Comparison of ENCODE assay signal across 1 cellular context in genomic region chr4:21953653-21954052, GRCh38.
A peak's percentile ranks its signal among the peaks of the same experiment; 100 is the strongest.
TF ChIP-seq lines count a peak whose summit lies in the region.

No MANE protein-coding gene starts in this region.

TF ChIP-seq in HepG2, 621 proteins besides CTCF, POLR2A, EP300 and RAD21 (continued from another document):
- TF ChIP-seq, protein P1, sequence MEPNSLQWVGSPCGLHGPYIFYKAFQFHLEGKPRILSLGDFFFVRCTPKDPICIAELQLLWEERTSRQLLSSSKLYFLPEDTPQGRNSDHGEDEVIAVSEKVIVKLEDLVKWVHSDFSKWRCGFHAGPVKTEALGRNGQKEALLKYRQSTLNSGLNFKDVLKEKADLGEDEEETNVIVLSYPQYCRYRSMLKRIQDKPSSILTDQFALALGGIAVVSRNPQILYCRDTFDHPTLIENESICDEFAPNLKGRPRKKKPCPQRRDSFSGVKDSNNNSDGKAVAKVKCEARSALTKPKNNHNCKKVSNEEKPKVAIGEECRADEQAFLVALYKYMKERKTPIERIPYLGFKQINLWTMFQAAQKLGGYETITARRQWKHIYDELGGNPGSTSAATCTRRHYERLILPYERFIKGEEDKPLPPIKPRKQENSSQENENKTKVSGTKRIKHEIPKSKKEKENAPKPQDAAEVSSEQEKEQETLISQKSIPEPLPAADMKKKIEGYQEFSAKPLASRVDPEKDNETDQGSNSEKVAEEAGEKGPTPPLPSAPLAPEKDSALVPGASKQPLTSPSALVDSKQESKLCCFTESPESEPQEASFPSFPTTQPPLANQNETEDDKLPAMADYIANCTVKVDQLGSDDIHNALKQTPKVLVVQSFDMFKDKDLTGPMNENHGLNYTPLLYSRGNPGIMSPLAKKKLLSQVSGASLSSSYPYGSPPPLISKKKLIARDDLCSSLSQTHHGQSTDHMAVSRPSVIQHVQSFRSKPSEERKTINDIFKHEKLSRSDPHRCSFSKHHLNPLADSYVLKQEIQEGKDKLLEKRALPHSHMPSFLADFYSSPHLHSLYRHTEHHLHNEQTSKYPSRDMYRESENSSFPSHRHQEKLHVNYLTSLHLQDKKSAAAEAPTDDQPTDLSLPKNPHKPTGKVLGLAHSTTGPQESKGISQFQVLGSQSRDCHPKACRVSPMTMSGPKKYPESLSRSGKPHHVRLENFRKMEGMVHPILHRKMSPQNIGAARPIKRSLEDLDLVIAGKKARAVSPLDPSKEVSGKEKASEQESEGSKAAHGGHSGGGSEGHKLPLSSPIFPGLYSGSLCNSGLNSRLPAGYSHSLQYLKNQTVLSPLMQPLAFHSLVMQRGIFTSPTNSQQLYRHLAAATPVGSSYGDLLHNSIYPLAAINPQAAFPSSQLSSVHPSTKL (CRISPR knock-in tag; IDR thresholded peaks at IDR 0.05), result 0 out of 2 replicates have a peak, but pooled peaks have one; percentile 21
- TF ChIP-seq, protein P2, sequence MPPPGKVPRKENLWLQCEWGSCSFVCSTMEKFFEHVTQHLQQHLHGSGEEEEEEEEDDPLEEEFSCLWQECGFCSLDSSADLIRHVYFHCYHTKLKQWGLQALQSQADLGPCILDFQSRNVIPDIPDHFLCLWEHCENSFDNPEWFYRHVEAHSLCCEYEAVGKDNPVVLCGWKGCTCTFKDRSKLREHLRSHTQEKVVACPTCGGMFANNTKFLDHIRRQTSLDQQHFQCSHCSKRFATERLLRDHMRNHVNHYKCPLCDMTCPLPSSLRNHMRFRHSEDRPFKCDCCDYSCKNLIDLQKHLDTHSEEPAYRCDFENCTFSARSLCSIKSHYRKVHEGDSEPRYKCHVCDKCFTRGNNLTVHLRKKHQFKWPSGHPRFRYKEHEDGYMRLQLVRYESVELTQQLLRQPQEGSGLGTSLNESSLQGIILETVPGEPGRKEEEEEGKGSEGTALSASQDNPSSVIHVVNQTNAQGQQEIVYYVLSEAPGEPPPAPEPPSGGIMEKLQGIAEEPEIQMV (CRISPR knock-in tag; IDR thresholded peaks at IDR 0.05; ENCODE audit: low read depth), result no peak
- no peak for TF ChIP-seq ZNF577 (CRISPR knock-in tag; IDR thresholded peaks at IDR 0.05; ENCODE audit: borderline replicate concordance, low read depth)
- no peak for TF ChIP-seq ZNF34 (CRISPR knock-in tag; IDR thresholded peaks at IDR 0.05; ENCODE audit: borderline replicate concordance)
- 0 out of 2 replicates have a peak, but pooled peaks have one; percentile 17 for TF ChIP-seq ZNF12 (CRISPR knock-in tag; IDR thresholded peaks at IDR 0.05)
- no peak for TF ChIP-seq HMGXB3 (CRISPR knock-in tag; IDR thresholded peaks at IDR 0.05; ENCODE audit: borderline replicate concordance)
- TF ChIP-seq JUND (CRISPR knock-in tag; IDR thresholded peaks at IDR 0.05), result no peak
- TF ChIP-seq, protein P3, sequence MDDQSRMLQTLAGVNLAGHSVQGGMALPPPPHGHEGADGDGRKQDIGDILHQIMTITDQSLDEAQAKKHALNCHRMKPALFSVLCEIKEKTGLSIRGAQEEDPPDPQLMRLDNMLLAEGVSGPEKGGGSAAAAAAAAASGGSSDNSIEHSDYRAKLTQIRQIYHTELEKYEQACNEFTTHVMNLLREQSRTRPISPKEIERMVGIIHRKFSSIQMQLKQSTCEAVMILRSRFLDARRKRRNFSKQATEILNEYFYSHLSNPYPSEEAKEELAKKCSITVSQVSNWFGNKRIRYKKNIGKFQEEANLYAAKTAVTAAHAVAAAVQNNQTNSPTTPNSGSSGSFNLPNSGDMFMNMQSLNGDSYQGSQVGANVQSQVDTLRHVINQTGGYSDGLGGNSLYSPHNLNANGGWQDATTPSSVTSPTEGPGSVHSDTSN (CRISPR knock-in tag; IDR thresholded peaks at IDR 0.05; ENCODE audit: borderline replicate concordance), result no peak
- TF ChIP-seq KLF9 (CRISPR knock-in tag; IDR thresholded peaks at IDR 0.05; ENCODE audit: low read depth), result no peak
- TF ChIP-seq, protein P4, sequence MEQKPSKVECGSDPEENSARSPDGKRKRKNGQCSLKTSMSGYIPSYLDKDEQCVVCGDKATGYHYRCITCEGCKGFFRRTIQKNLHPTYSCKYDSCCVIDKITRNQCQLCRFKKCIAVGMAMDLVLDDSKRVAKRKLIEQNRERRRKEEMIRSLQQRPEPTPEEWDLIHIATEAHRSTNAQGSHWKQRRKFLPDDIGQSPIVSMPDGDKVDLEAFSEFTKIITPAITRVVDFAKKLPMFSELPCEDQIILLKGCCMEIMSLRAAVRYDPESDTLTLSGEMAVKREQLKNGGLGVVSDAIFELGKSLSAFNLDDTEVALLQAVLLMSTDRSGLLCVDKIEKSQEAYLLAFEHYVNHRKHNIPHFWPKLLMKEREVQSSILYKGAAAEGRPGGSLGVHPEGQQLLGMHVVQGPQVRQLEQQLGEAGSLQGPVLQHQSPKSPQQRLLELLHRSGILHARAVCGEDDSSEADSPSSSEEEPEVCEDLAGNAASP (CRISPR knock-in tag; IDR thresholded peaks at IDR 0.05; ENCODE audit: borderline replicate concordance), result peak; percentile 94
- peak; percentile 63 for TF ChIP-seq SKI (IDR thresholded peaks at IDR 0.05; ENCODE audit: partially characterized antibody)
- TF ChIP-seq, protein P5, sequence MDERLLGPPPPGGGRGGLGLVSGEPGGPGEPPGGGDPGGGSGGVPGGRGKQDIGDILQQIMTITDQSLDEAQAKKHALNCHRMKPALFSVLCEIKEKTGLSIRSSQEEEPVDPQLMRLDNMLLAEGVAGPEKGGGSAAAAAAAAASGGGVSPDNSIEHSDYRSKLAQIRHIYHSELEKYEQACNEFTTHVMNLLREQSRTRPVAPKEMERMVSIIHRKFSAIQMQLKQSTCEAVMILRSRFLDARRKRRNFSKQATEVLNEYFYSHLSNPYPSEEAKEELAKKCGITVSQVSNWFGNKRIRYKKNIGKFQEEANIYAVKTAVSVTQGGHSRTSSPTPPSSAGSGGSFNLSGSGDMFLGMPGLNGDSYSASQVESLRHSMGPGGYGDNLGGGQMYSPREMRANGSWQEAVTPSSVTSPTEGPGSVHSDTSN (CRISPR knock-in tag; IDR thresholded peaks at IDR 0.05), result no peak
- TF ChIP-seq ZNF772 (CRISPR knock-in tag; IDR thresholded peaks at IDR 0.05), result no peak
- TF ChIP-seq, protein P6, sequence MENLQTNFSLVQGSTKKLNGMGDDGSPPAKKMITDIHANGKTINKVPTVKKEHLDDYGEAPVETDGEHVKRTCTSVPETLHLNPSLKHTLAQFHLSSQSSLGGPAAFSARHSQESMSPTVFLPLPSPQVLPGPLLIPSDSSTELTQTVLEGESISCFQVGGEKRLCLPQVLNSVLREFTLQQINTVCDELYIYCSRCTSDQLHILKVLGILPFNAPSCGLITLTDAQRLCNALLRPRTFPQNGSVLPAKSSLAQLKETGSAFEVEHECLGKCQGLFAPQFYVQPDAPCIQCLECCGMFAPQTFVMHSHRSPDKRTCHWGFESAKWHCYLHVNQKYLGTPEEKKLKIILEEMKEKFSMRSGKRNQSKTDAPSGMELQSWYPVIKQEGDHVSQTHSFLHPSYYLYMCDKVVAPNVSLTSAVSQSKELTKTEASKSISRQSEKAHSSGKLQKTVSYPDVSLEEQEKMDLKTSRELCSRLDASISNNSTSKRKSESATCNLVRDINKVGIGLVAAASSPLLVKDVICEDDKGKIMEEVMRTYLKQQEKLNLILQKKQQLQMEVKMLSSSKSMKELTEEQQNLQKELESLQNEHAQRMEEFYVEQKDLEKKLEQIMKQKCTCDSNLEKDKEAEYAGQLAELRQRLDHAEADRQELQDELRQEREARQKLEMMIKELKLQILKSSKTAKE (CRISPR knock-in tag; IDR thresholded peaks at IDR 0.05; ENCODE audit: borderline replicate concordance), result 0 out of 2 replicates have a peak, but pooled peaks have one; percentile 24
- TF ChIP-seq ZFYVE20 (CRISPR knock-in tag; IDR thresholded peaks at IDR 0.05; ENCODE audit: borderline replicate concordance, low read depth), result no peak
- peak; percentile 85 for TF ChIP-seq RXRB (CRISPR knock-in tag; IDR thresholded peaks at IDR 0.05; ENCODE audit: borderline replicate concordance)
- TF ChIP-seq ZNF512B (CRISPR knock-in tag; IDR thresholded peaks at IDR 0.05; ENCODE audit: borderline replicate concordance), result no peak
- no peak for TF ChIP-seq ARNT2 (CRISPR knock-in tag; IDR thresholded peaks at IDR 0.05; ENCODE audit: low read depth)
TF ChIP-seq in HepG2: peak in this region for 7.
